Comparison of ENCODE assay signal across 19 cellular contexts in the genomic region with DNA sequence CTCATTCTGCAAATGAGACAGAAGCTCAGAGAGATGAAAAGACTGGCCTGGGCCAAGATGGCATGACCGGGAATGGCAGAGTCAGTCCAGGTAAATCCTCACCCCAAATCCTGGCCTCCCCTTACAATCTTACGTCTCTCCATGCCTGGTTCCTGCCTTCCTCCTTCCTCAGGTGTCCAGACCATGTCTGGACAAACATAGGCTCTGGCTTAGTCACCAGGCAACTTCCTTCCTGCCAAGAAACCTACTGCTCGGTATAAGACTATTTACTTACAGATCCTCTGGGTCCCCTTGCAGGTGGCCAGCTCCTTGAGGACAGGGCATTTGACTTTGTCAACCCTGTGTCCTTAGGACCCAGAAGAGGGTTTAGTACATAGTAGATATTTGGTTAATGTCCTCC.
A peak's percentile ranks its signal among the peaks of the same experiment; 100 is the strongest.
DNase-seq lines count a peak whose midpoint lies in the region; ATAC-seq, FAIRE-seq and TF ChIP-seq lines count a peak whose summit lies in the region.
"Had no signal": no experiment of that assay in that cellular context is flagged by ENCODE, and none has a peak within 500 bp of the region (broad histone marks: within the 10 kb centered on the region; RNA-seq: fewer than 3 reads in every experiment).

No MANE protein-coding gene starts in this region.

- H3K9ac ChIP-seq in HepG2 (ENCODE audit: insufficient read depth, low read depth, low read length) (no peak overlapping the region), GM23248 (no peak overlapping the region)
- H3K9ac ChIP-seq: KMS-11 had no signal

- CTCF ChIA-PET in HepG2 (lab: Yijun Ruan, JAX; ENCODE audit: low intra/inter-chr PET ratio, low total read pairs) = no interaction called here
- CTCF ChIA-PET in CD8-positive, alpha-beta memory T cell (lab: Charles Lee) = no interaction called here

- POLR2A ChIA-PET in HepG2 (lab: Yijun Ruan, JAX) = no interaction called here
- POLR2A ChIA-PET in CD8-positive, alpha-beta memory T cell (lab: Charles Lee) = no interaction called here

- no peaks in the 10 kb centered on the region for H3K36me3 ChIP-seq in HepG2 (replicated peaks in 1 of 2; ENCODE audit: control insufficient read depth in 1 of 2, insufficient read depth in 2 of 2, low read length in 2 of 2)
- no peaks in the 10 kb centered on the region for H3K36me3 ChIP-seq in right lobe of liver
- H3K36me3 ChIP-seq in left lung = no peaks in the 10 kb centered on the region
- H3K36me3 ChIP-seq in ascending aorta = no peaks in the 10 kb centered on the region
- no peaks in the 10 kb centered on the region for H3K36me3 ChIP-seq in GM23248 (ENCODE audit: low read depth)
- no peaks in the 10 kb centered on the region for H3K36me3 ChIP-seq in CD8-positive, alpha-beta memory T cell (ENCODE audit: insufficient read depth, low read length)
- H3K36me3 ChIP-seq: Peyer's patch, right atrium auricular region had no signal

- H3K9me2 ChIP-seq in GM23248 (ENCODE audit: insufficient read depth) = no peaks in the 10 kb centered on the region

- TF ChIP-seq POLR2A in HepG2 (IDR thresholded peaks at IDR 0.05; ENCODE audit: insufficient read depth in 1 of 2, low read depth in 2 of 2, low read length in 2 of 2) = no peak
- no peak for TF ChIP-seq POLR2A in right lobe of liver (IDR thresholded peaks at IDR 0.05)
- TF ChIP-seq POLR2A in H54 (IDR thresholded peaks at IDR 0.05; ENCODE audit: low read depth, low read length) = no peak

- 39% methylated on average over 3 of the region's 3 CpGs for WGBS in HepG2 (ENCODE audit: low lambda C conversion rate)
- 50% methylated on average over 1 of the region's 3 CpGs for WGBS in right lobe of liver (ENCODE audit: insufficient coverage, low coverage, low lambda C conversion rate, missing lambda C conversion rate)
- WGBS in GM23248 (ENCODE audit: low coverage in 1 of 2, low lambda C conversion rate in 2 of 2, missing lambda C conversion rate in 2 of 2), 2 experiments = 91 to 97% methylated on average over 3 of the region's 3 CpGs

- no peak overlapping the region for H3K4me3 Mint-ChIP-seq in CD8-positive, alpha-beta memory T cell
- H3K4me3 Mint-ChIP-seq: naive thymus-derived CD4-positive, alpha-beta T cell; T-cell had no signal

- H2AFZ ChIP-seq in HepG2 (ENCODE audit: low read length) (no peak overlapping the region), GM23248 (no peak overlapping the region)

- TF ChIP-seq CTCF in HepG2 (CRISPR knock-in tag; IDR thresholded peaks at IDR 0.05) (no peak), right lobe of liver (IDR thresholded peaks at IDR 0.05) (no peak), choroid plexus epithelial cell (conservative IDR thresholded peaks at IDR 0.05; ENCODE audit: low read depth, low read length) (no peak), left lung (IDR thresholded peaks at IDR 0.05) (no peak), ascending aorta (IDR thresholded peaks at IDR 0.05) (no peak)

- no peaks in the 10 kb centered on the region for H3K4me1 Mint-ChIP-seq in CD8-positive, alpha-beta memory T cell
- H3K4me1 Mint-ChIP-seq: T-cell had no signal

- DNase-seq in HepG2 (ENCODE audit: low spot score) (no peak), right lobe of liver (no peak), choroid plexus epithelial cell (ENCODE audit: low read depth) (peak; percentile 35), left lung (no peak), ascending aorta (ENCODE audit: low spot score in 2 of 2) (no peak), GM23248 (no peak), H54 (ENCODE audit: insufficient read length, low spot score) (no peak)
- no peak for DNase-seq in CD8-positive, alpha-beta memory T cell
- DNase-seq: activated CD4-positive, CD25-positive, alpha-beta regulatory T cell treated with anti-CD3 and anti-CD28 coated beads, Interleukin-2, amount 50 U/mL, for 72 hours; activated naive CD4-positive, alpha-beta T cell treated with anti-CD3 and anti-CD28 coated beads, Interleukin-2, amount 50 U/mL, for 16 hours; HCEC 1CT; naive thymus-derived CD4-positive, alpha-beta T cell; NCI-H510A; Peyer's patch; stimulated activated CD8-positive, alpha-beta memory T cell treated with anti-CD3 and anti-CD28 coated beads, Interleukin-4, amount 100 ng/mL, for 48 hours; T-cell had no signal

- H3K4me3 ChIP-seq in HepG2 (replicated peaks in 1 of 3; ENCODE audit: insufficient read depth in 1 of 3, low read depth in 2 of 3, low read length in 3 of 3) = no peak overlapping the region
- H3K4me3 ChIP-seq in right lobe of liver = no peak overlapping the region
- no peak overlapping the region for H3K4me3 ChIP-seq in choroid plexus epithelial cell (ENCODE audit: low read depth, low read length)
- H3K4me3 ChIP-seq in left lung = no peak overlapping the region
- no peak overlapping the region for H3K4me3 ChIP-seq in ascending aorta
- no peak overlapping the region for H3K4me3 ChIP-seq in GM23248
- H3K4me3 ChIP-seq in CD8-positive, alpha-beta memory T cell (ENCODE audit: low read length) = no peak overlapping the region
- H3K4me3 ChIP-seq: Peyer's patch, right atrium auricular region had no signal

- ATAC-seq in HepG2 (no peak), right lobe of liver (no peak), left lung (peak; percentile 77)
- ATAC-seq: naive thymus-derived CD4-positive, alpha-beta T cell; T-cell had no signal

- in situ Hi-C loops in HepG2 (cut with HindIII; ENCODE audit: extremely low pct_ligation_motif_present, low pct_unique_long_range_greater_than_20kb) (no loop called here), GM23248 (cut with MboI) (no loop called here)

- BruUV-seq in HepG2 (replicated peaks; lab: Mats Ljungman, UMichigan) = no TSS peak

- H3K79me2 ChIP-seq in HepG2 (ENCODE audit: insufficient read depth, low read length) = no peaks in the 10 kb centered on the region
- H3K79me2 ChIP-seq in GM23248 (ENCODE audit: insufficient read depth) = no peaks in the 10 kb centered on the region

- H3K4me2 ChIP-seq in HepG2 (ENCODE audit: low read depth, low read length) = peak overlapping the region; percentile 67
- H3K4me2 ChIP-seq in GM23248 (ENCODE audit: unreplicated experiment) = no peak overlapping the region
- H3K4me2 ChIP-seq: KMS-11 had no signal

- intact Hi-C loops in HepG2 (cut with micrococcal nuclease; ENCODE audit: unreplicated experiment) (no loop called here), right lobe of liver (cut with DNase I) (no loop called here), left lung (cut with DNase I) (no loop called here), ascending aorta (cut with DNase I) (no loop called here)

- H3K27me3 Mint-ChIP-seq in CD8-positive, alpha-beta memory T cell = peaks cover 6 to 35% of the 10 kb centered on the region in 2 donors

- TF ChIP-seq EP300 in HepG2 (IDR thresholded peaks at IDR 0.05; ENCODE audit: low read depth in 2 of 2, low read length in 2 of 2) (no peak), HepG2 (CRISPR knock-in tag; IDR thresholded peaks at IDR 0.05; ENCODE audit: borderline replicate concordance) (no peak)

- H3K27me3 ChIP-seq in HepG2 (ENCODE audit: control insufficient read depth in 1 of 2, insufficient read depth in 2 of 2, low read length in 2 of 2) (no peaks in the 10 kb centered on the region), right lobe of liver (no peaks in the 10 kb centered on the region), left lung (no peaks in the 10 kb centered on the region), ascending aorta (no peaks in the 10 kb centered on the region), GM23248 (replicated peaks; ENCODE audit: insufficient read depth) (peaks cover 9% of the 10 kb centered on the region; the same call in 1 of the 2 replicates)
- H3K27me3 ChIP-seq in CD8-positive, alpha-beta memory T cell (ENCODE audit: insufficient read depth, low read length, poor library complexity, severe bottlenecking) = no peaks in the 10 kb centered on the region
- H3K27me3 ChIP-seq: Peyer's patch, right atrium auricular region had no signal

- no peaks in the 10 kb centered on the region for H3F3A ChIP-seq in GM23248 (ENCODE audit: insufficient read depth)

- TF ChIP-seq RAD21 in HepG2 (CRISPR knock-in tag; IDR thresholded peaks at IDR 0.05) = no peak

- H3K27ac ChIP-seq in HepG2 (ENCODE audit: extremely low read length, insufficient read depth, low read length) (no peak overlapping the region), right lobe of liver (no peak overlapping the region), left lung (no peak overlapping the region), ascending aorta (peak overlapping the region in 1 of 2 donors; percentile 31), GM23248 (no peak overlapping the region)
- no peak overlapping the region for H3K27ac ChIP-seq in CD8-positive, alpha-beta memory T cell (ENCODE audit: low read depth, low read length)
- H3K27ac ChIP-seq: KMS-11, Peyer's patch, right atrium auricular region had no signal

- H3K4me1 ChIP-seq in HepG2 (ENCODE audit: insufficient read depth, low read length) (peaks cover 63% of the 10 kb centered on the region), right lobe of liver (peaks cover 0 to 6% (median 0%) of the 10 kb centered on the region in 4 donors), left lung (no peaks in the 10 kb centered on the region), ascending aorta (peaks cover 0 to 9% of the 10 kb centered on the region in 2 donors), GM23248 (ENCODE audit: insufficient read depth) (no peaks in the 10 kb centered on the region)
- no peaks in the 10 kb centered on the region for H3K4me1 ChIP-seq in CD8-positive, alpha-beta memory T cell (ENCODE audit: insufficient read depth, low read length)

- H3K9me3 Mint-ChIP-seq in CD8-positive, alpha-beta memory T cell = no peaks in the 10 kb centered on the region
- H3K9me3 Mint-ChIP-seq: naive thymus-derived CD4-positive, alpha-beta T cell; T-cell had no signal

- H3K27ac Mint-ChIP-seq in CD8-positive, alpha-beta memory T cell = peak overlapping the region in 1 of 8 donors; percentile 83
- H3K27ac Mint-ChIP-seq: naive thymus-derived CD4-positive, alpha-beta T cell; T-cell had no signal

- H4K20me1 ChIP-seq in HepG2 (ENCODE audit: insufficient read depth, low read length) (no peaks in the 10 kb centered on the region), GM23248 (ENCODE audit: insufficient read depth) (no peaks in the 10 kb centered on the region)

- H3K36me3 Mint-ChIP-seq in CD8-positive, alpha-beta memory T cell = no peaks in the 10 kb centered on the region
- H3K36me3 Mint-ChIP-seq: naive thymus-derived CD4-positive, alpha-beta T cell; T-cell had no signal

- H3K9me3 ChIP-seq in HepG2 (ENCODE audit: low read length) (no peaks in the 10 kb centered on the region), right lobe of liver (no peaks in the 10 kb centered on the region), left lung (no peaks in the 10 kb centered on the region), ascending aorta (no peaks in the 10 kb centered on the region), GM23248 (ENCODE audit: low read depth) (no peaks in the 10 kb centered on the region)
- no peaks in the 10 kb centered on the region for H3K9me3 ChIP-seq in CD8-positive, alpha-beta memory T cell (ENCODE audit: low read length)
- H3K9me3 ChIP-seq: Peyer's patch, right atrium auricular region had no signal

- FAIRE-seq in HepG2 (lab: Jason Lieb, UNC) (no peak), H54 (lab: Jason Lieb, UNC) (no peak)
- FAIRE-seq: D721Med had no signal

TF ChIP-seq in HepG2, 621 proteins besides CTCF, POLR2A, EP300 and RAD21 (continues in another document):
- TF ChIP-seq MBD4 (IDR thresholded peaks at IDR 0.05; ENCODE audit: borderline replicate concordance, low read length) = no peak
